In genomic region chrX:136170109-136170800, GRCh38 we compare ENCODE assay signal across 12 cellular contexts. TPM values are rescaled to one million over a fixed set of nuclear protein-coding genes. Genes with fewer than 3 reads are reported as not detected.
DNase-seq lines count a peak whose midpoint lies in the region; ATAC-seq and TF ChIP-seq lines count a peak whose summit lies in the region.
"Had no signal": no experiment of that assay in that cellular context is flagged by ENCODE, and none has a peak within 500 bp of the region (broad histone marks: within the 10 kb centered on the region; RNA-seq: fewer than 3 reads in every experiment).

No MANE protein-coding gene starts in this region.

- TF ChIP-seq CTCF in A673 (conservative IDR thresholded peaks at IDR 0.05; ENCODE audit: low read depth, low read length) = 0 out of 2 replicates have a peak, but pooled peaks have one; percentile 18
- TF ChIP-seq CTCF in fibroblast of the aortic adventitia (IDR thresholded peaks at IDR 0.05; ENCODE audit: insufficient read depth, low read length) = peak; percentile 54
- peak in 1 of 3 experiments; percentile 12 for TF ChIP-seq CTCF in nephron (IDR thresholded peaks at IDR 0.05; ENCODE audit: unreplicated experiment in 3 of 3)

- H3K36me3 Mint-ChIP-seq in nephron (ENCODE audit: low read depth) = no peaks in the 10 kb centered on the region
- H3K36me3 Mint-ChIP-seq: activated naive CD8-positive, alpha-beta T cell treated with anti-CD3 and anti-CD28 coated beads, Interleukin-2, amount 10 ng/mL, durations not matched to agents 7 days and 5 days had no signal

- H3K27me3 Mint-ChIP-seq in nephron (ENCODE audit: low read depth) = no peaks in the 10 kb centered on the region
- H3K27me3 Mint-ChIP-seq: activated naive CD8-positive, alpha-beta T cell treated with anti-CD3 and anti-CD28 coated beads, Interleukin-2, amount 10 ng/mL, durations not matched to agents 7 days and 5 days had no signal

- intact Hi-C loops in A673 (cut with micrococcal nuclease; ENCODE audit: unreplicated experiment) = no loop called here

- H3K27me3 ChIP-seq in A673 (replicated peaks; ENCODE audit: insufficient read depth, low read depth, low read length, poor library complexity) = no peaks in the 10 kb centered on the region
- H3K27me3 ChIP-seq in SJSA1 (replicated peaks) = no peaks in the 10 kb centered on the region
- H3K27me3 ChIP-seq: BE2C had no signal

- H3K9me3 ChIP-seq in A673 (ENCODE audit: low read depth, low read length, poor library complexity, severe bottlenecking) (no peaks in the 10 kb centered on the region), SJSA1 (replicated peaks) (no peaks in the 10 kb centered on the region)
- H3K9me3 ChIP-seq: BE2C had no signal

- peaks cover 2% of the 10 kb centered on the region for H3K9me3 Mint-ChIP-seq in nephron
- H3K9me3 Mint-ChIP-seq: activated naive CD8-positive, alpha-beta T cell treated with anti-CD3 and anti-CD28 coated beads, Interleukin-2, amount 10 ng/mL, durations not matched to agents 7 days and 5 days had no signal

- H3K4me1 Mint-ChIP-seq in nephron = peaks cover 28% of the 10 kb centered on the region

- DNase-seq in A673 (ENCODE audit: low spot score) = no peak
- DNase-seq in SJSA1 (ENCODE audit: low read depth in 1 of 2, low spot score in 2 of 2) = peak in 1 of 2 experiments; percentile 72
- DNase-seq in fibroblast of the aortic adventitia (ENCODE audit: low read depth) = peak; percentile 68
- no peak for DNase-seq in COR-L47 (lab: John Stamatoyannopoulos, UW)
- no peak for DNase-seq in stimulated activated CD4-positive, alpha-beta T cell treated with anti-CD3 and anti-CD28 coated beads, Interleukin-4, amount 100 ng/mL, for 1 hour
- DNase-seq: activated naive CD8-positive, alpha-beta T cell treated with anti-CD3 and anti-CD28 coated beads, Interleukin-2, amount 10 ng/mL, durations not matched to agents 7 days and 5 days; BE2C; stimulated activated CD4-positive, alpha-beta T cell treated with anti-CD3 and anti-CD28 coated beads, Interleukin-2, amount 100 ng/mL, for 24 hours had no signal

- H3K27ac ChIP-seq in A673 (ENCODE audit: low read depth, low read length, poor library complexity, severe bottlenecking) (no peak overlapping the region), SJSA1 (peak overlapping the region; percentile 96)
- H3K27ac ChIP-seq: VCaP had no signal

- H3K27ac Mint-ChIP-seq in nephron = peak overlapping the region; percentile 8 to 54 (median 45)
- H3K27ac Mint-ChIP-seq: activated naive CD8-positive, alpha-beta T cell treated with anti-CD3 and anti-CD28 coated beads, Interleukin-2, amount 10 ng/mL, durations not matched to agents 7 days and 5 days had no signal

- no peak overlapping the region for H3K4me3 Mint-ChIP-seq in nephron
- H3K4me3 Mint-ChIP-seq: activated naive CD8-positive, alpha-beta T cell treated with anti-CD3 and anti-CD28 coated beads, Interleukin-2, amount 10 ng/mL, durations not matched to agents 7 days and 5 days had no signal

- POLR2A ChIA-PET in A673 (lab: Charles Lee; ENCODE audit: low non-redundant PET) = interaction anchor here (0.5 kb wide), 1 partner anchor 15 kb away, joined by 3 read pairs; no protein-coding TSS in a partner anchor

- H3K4me1 ChIP-seq in A673 (ENCODE audit: insufficient read depth, low read length, poor library complexity, severe bottlenecking) = no peaks in the 10 kb centered on the region
- H3K4me1 ChIP-seq in SJSA1 (replicated peaks) = peaks cover 39% of the 10 kb centered on the region

- ATAC-seq in HG03095 (IDR thresholded peaks at IDR 0.05; ENCODE audit: unreplicated experiment) = no peak
- ATAC-seq in GM19324 (IDR thresholded peaks at IDR 0.05; ENCODE audit: low FRiP score, unreplicated experiment) = no peak

- no peaks in the 10 kb centered on the region for H3K36me3 ChIP-seq in A673 (ENCODE audit: insufficient read depth, low read length, poor library complexity, severe bottlenecking)
- H3K36me3 ChIP-seq in SJSA1 = 0 out of 2 replicates have a peak, but pooled peaks cover 2% of the 10 kb centered on the region
- H3K36me3 ChIP-seq: BE2C had no signal

- CTCF ChIA-PET in A673 (lab: Charles Lee) = no interaction called here

- H3K4me3 ChIP-seq in A673 (ENCODE audit: low read depth, low read length, poor library complexity, severe bottlenecking) = no peak overlapping the region
- peak overlapping the region; percentile 10 for H3K4me3 ChIP-seq in SJSA1
- H3K4me3 ChIP-seq in fibroblast of the aortic adventitia (ENCODE audit: low read depth, low read length) = no peak overlapping the region

- BruUV-seq in A673 (replicated peaks; lab: Mats Ljungman, UMichigan) = no TSS peak

RNA-seq across cellular contexts. Expression of gene FHL1, which starts 22.9 kb away (rescaled TPM):
- total RNA-seq in A673 (2021) (14.9 and 30.7 TPM in 2 replicates), fibroblast of the aortic adventitia (ENCODE audit: low replicate concordance) (41.9 and 98.1 TPM in 2 replicates)
- 104 and 117 TPM in 2 replicates for total RNA-seq in SJSA1 (2014; rRNA removed; shearing (Covaris generic))
